24 cellular contexts compared by ENCODE assay signal in the genomic region with DNA sequence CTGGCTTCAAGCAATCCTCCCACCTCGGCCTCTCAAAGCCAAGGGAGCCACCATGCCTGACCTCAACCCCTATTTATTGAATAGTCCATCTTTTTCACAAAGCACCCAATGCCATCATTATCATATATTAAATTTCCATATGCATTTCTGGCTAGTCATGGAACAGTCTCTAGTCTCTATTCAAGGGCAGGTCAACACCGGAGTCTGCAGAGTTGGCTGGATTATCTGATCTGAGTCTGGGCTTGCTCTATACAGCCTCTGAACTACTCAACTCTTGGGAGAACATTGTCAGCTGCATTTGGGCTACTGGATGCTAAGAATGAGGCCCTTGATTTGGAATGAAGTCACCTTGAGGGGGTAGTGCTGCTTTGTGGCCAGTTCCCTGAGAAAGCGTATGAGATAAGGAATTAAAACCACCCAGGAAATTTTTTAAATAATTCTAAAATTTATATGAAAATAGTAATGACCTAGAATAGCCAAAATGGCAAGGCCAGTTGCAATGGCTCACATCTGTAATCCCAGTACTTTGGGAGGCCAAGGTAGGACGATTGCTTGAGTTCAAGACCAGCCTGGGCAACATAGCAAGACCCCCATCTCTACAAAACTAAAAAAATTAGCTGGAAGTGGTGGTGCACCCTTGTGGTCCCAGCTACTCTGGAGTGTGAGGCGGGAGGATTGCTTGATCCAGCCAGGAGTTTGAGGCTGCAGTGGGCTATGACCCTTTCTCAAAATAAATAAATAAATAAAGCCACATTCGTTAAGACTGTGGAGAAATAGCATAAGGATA. TPM values are rescaled to one million over a fixed set of nuclear protein-coding genes. Genes with fewer than 3 reads are reported as not detected.
DNase-seq lines count a peak whose midpoint lies in the region; ATAC-seq, FAIRE-seq and TF ChIP-seq lines count a peak whose summit lies in the region.
"Had no signal": no experiment of that assay in that cellular context is flagged by ENCODE, and none has a peak within 500 bp of the region (broad histone marks: within the 10 kb centered on the region; RNA-seq: fewer than 3 reads in every experiment).

No MANE protein-coding gene starts in this region.

- CTCF ChIA-PET in K562 (lab: Yijun Ruan, JAX; ENCODE audit: low intra/inter-chr PET ratio) = no interaction called here

- H3K27me3 ChIP-seq in cardiac muscle cell (no peaks in the 10 kb centered on the region), right cardiac atrium (ENCODE audit: control insufficient read depth, insufficient read depth) (no peaks in the 10 kb centered on the region), K562 (ENCODE audit: control insufficient read depth in 2 of 2, insufficient read depth in 2 of 2, low read length in 2 of 2) (no peaks in the 10 kb centered on the region)
- H3K27me3 ChIP-seq: BE2C had no signal

- peak overlapping the region; percentile 54 for H2AFZ ChIP-seq in K562 (ENCODE audit: low read depth, low read length)

- intact Hi-C loops in right cardiac atrium (cut with DNase I) = no loop called here
- intact Hi-C loops in K562 (cut with micrococcal nuclease) = loop anchor here (10.0 kb wide), 1 partner anchor 269 kb away; the partner anchor contains the start of gene HECTD4

- H3K27ac ChIP-seq in cardiac muscle cell (peak overlapping the region; percentile 95), right cardiac atrium (ENCODE audit: low read length) (no peak overlapping the region), K562 (ENCODE audit: extremely low read depth, low read depth, low read length) (peak overlapping the region; percentile 78), temporal lobe (ENCODE audit: low read depth, low read length) (peak overlapping the region; percentile 84)

- H3K4me2 ChIP-seq in K562 (ENCODE audit: insufficient read depth, low read length) = no peak overlapping the region

- no peak for DNase-seq in cardiac muscle cell (ENCODE audit: low read depth in 1 of 2, low spot score in 1 of 2)
- DNase-seq in right cardiac atrium = no peak
- DNase-seq in K562 (ENCODE audit: extremely low read depth in 1 of 4, low spot score in 3 of 4) = peak in 2 of 4 experiments; percentile 35 to 71
- peak; percentile 29 for DNase-seq in left lobe of liver (ENCODE audit: low spot score)
- DNase-seq in hepatic stellate cell (ENCODE audit: low spot score) = no peak
- no peak for DNase-seq in activated CD4-positive, alpha-beta T cell treated with anti-CD3 and anti-CD28 coated beads, Interleukin-2, amount 50 U/mL, for 4 hours
- DNase-seq: activated CD4-positive, alpha-beta T cell treated with anti-CD3 and anti-CD28 coated beads, Interleukin-2, amount 50 U/mL, for 48 hours; activated CD4-positive, CD25-positive, alpha-beta regulatory T cell; activated naive CD8-positive, alpha-beta T cell treated with anti-CD3 and anti-CD28 coated beads for 36 hours; aorta; BE2C; cortex of kidney; DMS79; GF-D8; Kasumi-1; midbrain; naive thymus-derived CD4-positive, alpha-beta T cell; NCI-H1694 treated with DMSO at 0.1 percent for 48 hours; NCI-H524; SHP77 had no signal

- 91% methylated on average over 6 of the region's 6 CpGs for WGBS in right cardiac atrium
- 32% methylated on average over 6 of the region's 6 CpGs for WGBS in K562 (ENCODE audit: insufficient coverage, low coverage, missing lambda C conversion rate)

- H3K79me2 ChIP-seq in K562 (ENCODE audit: control insufficient read depth, insufficient read depth, low read length) = no peaks in the 10 kb centered on the region

- TF ChIP-seq RAD21 in K562 (CRISPR knock-in tag; conservative IDR thresholded peaks at IDR 0.05 in 1 of 2, IDR thresholded peaks at IDR 0.05 in 1 of 2) = no peak

- TF ChIP-seq CTCF in cardiac muscle cell (IDR thresholded peaks at IDR 0.05; ENCODE audit: low read depth, low read length) = no peak
- no peak for TF ChIP-seq CTCF in K562 (IDR thresholded peaks at IDR 0.05 in 2 of 3, conservative IDR thresholded peaks at IDR 0.05 in 1 of 3; ENCODE audit: insufficient read depth in 2 of 3, low read depth in 1 of 3, low read length in 3 of 3)

- H3K4me3 ChIP-seq in cardiac muscle cell = no peak overlapping the region
- no peak overlapping the region for H3K4me3 ChIP-seq in right cardiac atrium (ENCODE audit: low read length)
- H3K4me3 ChIP-seq in K562 = no peak overlapping the region
- H3K4me3 ChIP-seq: skin epidermis had no signal

- H3K4me1 ChIP-seq in cardiac muscle cell (ENCODE audit: low read depth) = peaks cover 13% of the 10 kb centered on the region
- H3K4me1 ChIP-seq in right cardiac atrium (ENCODE audit: control insufficient read depth, insufficient read depth, low read length) = peaks cover 4% of the 10 kb centered on the region
- peaks cover 30 to 31% of the 10 kb centered on the region in 2 experiments for H3K4me1 ChIP-seq in K562 (replicated peaks in 1 of 2; ENCODE audit: control insufficient read depth in 2 of 2, insufficient read depth in 2 of 2, low read length in 2 of 2)

- H3K9ac ChIP-seq in K562 (ENCODE audit: insufficient read depth in 1 of 2, low read depth in 2 of 2, low read length in 2 of 2) = no peak overlapping the region

- POLR2A ChIA-PET in K562 (lab: Yijun Ruan, JAX) = interaction anchor here (0.6 to 4.0 kb wide), 4 partner anchors 8 to 24 kb away, joined by 3 to 45 read pairs (median 14); partner anchors contain the start of genes NAA25 and TRAFD1

- 0 out of 2 replicates have a peak, but pooled peaks have one; percentile 4 for TF ChIP-seq EP300 in K562 (IDR thresholded peaks at IDR 0.05; ENCODE audit: low read length)

- H3K9me1 ChIP-seq in K562 (ENCODE audit: control insufficient read depth, insufficient read depth, low read length) = no peaks in the 10 kb centered on the region

- ATAC-seq in right cardiac atrium = no peak
- ATAC-seq in K562 = peak; percentile 64
- no peak for ATAC-seq in left lobe of liver
- ATAC-seq in HG03045 (IDR thresholded peaks at IDR 0.05; ENCODE audit: unreplicated experiment) = no peak

- no peak for TF ChIP-seq POLR2A in K562 (conservative IDR thresholded peaks at IDR 0.05)

- H3K9me3 ChIP-seq in cardiac muscle cell (ENCODE audit: low read depth) (no peaks in the 10 kb centered on the region), right cardiac atrium (ENCODE audit: control insufficient read depth, low read length) (no peaks in the 10 kb centered on the region), K562 (replicated peaks; ENCODE audit: control insufficient read depth, insufficient read depth, low read depth, low read length) (no peaks in the 10 kb centered on the region)
- H3K9me3 ChIP-seq: BE2C had no signal

- BruUV-seq in K562 (replicated peaks; lab: Mats Ljungman, UMichigan) = no TSS peak

- H3K36me3 ChIP-seq in cardiac muscle cell (no peaks in the 10 kb centered on the region), K562 (ENCODE audit: control insufficient read depth, insufficient read depth, low read length) (no peaks in the 10 kb centered on the region)
- H3K36me3 ChIP-seq: BE2C had no signal

- no peaks in the 10 kb centered on the region for H4K20me1 ChIP-seq in K562 (replicated peaks; ENCODE audit: control insufficient read depth, insufficient read depth, low read length)

- in situ Hi-C loops in K562 (cut with MboI) = no loop called here

- FAIRE-seq in K562 (lab: Jason Lieb, UNC) = peak; percentile 58
- FAIRE-seq: islet of Langerhans had no signal

RNA-seq across cellular contexts. Expression of gene NAA25, which starts 6.9 kb away (rescaled TPM):
- total RNA-seq in cardiac muscle cell (12.3 and 25.9 TPM in 2 replicates), right cardiac atrium (10 to 100 TPM; 15.3 to 21.7 (median 18.0) TPM), K562 (2014; rRNA removed) (31.6 and 33.9 TPM in 2 replicates), K562 (2014; rRNA removed; fragmentation: Illumina TruSeq; extraction: Trizol) (48.9 and 54.7 TPM in 2 replicates), K562 (2015; rRNA removed; fragmentation: Illumina TruSeq; extraction: Trizol) (38.9 and 41.9 TPM in 2 replicates), K562 (2021) (59.6 and 61.2 TPM in 2 replicates), left lobe of liver (7.6 TPM), temporal lobe (31.0 TPM)
- polyA plus RNA-seq in cardiac muscle cell (30.6 and 46.7 TPM in 2 replicates), right cardiac atrium (4.6 TPM), K562 (2011; rRNA removed) (46.2 and 54.6 TPM in 2 replicates), K562 (2014; fragmentation: Illumina TruSeq; extraction: Trizol) (35.5 and 49.4 TPM in 2 replicates), K562 (2014; fragmentation: Nextera tagmentation; extraction: Ambion mirVana) (10 to 100 TPM; 40.6 to 53.4 TPM), K562 (2014; rRNA removed) (26.6 and 29.0 TPM in 2 replicates)
- total RNA-seq in K562 (2011; cell fraction: chromatin; rRNA removed; ENCODE audit: low replicate concordance) = 167 and 302 TPM in 2 replicates
- 45.2 and 50.9 TPM in 2 replicates for total RNA-seq in K562 (2011; cell fraction: nucleolus; rRNA removed)
- total RNA-seq in K562 (2011; cell fraction: nucleoplasm; rRNA removed) = 116 and 186 TPM in 2 replicates
- 10.5 and 26.2 TPM in 2 replicates for polyA plus RNA-seq in K562 (2011; cell fraction: cytosol; rRNA removed)
- 44.3 and 58.7 TPM in 2 replicates for polyA plus RNA-seq in K562 (2011; cell fraction: nucleus; rRNA removed)
- 15.7 and 17.3 TPM in 2 replicates for polyA plus RNA-seq in K562 (2012)
- 150 and 152 TPM in 2 replicates for polyA minus RNA-seq in K562 (2011; rRNA and poly(A)+ RNA removed)
- polyA minus RNA-seq in K562 (2011; cell fraction: cytosol; rRNA and poly(A)+ RNA removed) = 40.7 and 41.9 TPM in 2 replicates
- polyA minus RNA-seq in K562 (2011; cell fraction: nucleus; rRNA and poly(A)+ RNA removed) = 35.0 and 66.2 TPM in 2 replicates

RNA-seq across cellular contexts. Expression of gene TRAFD1, which starts 9.9 kb away (rescaled TPM):
- total RNA-seq in cardiac muscle cell (34.5 and 41.3 TPM in 2 replicates), right cardiac atrium (10 to 100 TPM; 21.9 to 24.5 (median 23.9) TPM), K562 (2014; rRNA removed) (41.6 and 51.5 TPM in 2 replicates), K562 (2014; rRNA removed; fragmentation: Illumina TruSeq; extraction: Trizol) (41.3 and 44.6 TPM in 2 replicates), K562 (2015; rRNA removed; fragmentation: Illumina TruSeq; extraction: Trizol) (37.9 and 41.6 TPM in 2 replicates), K562 (2021) (46.7 and 49.2 TPM in 2 replicates), left lobe of liver (9.8 TPM), temporal lobe (42.0 TPM)
- polyA plus RNA-seq in cardiac muscle cell (60.6 and 66.8 TPM in 2 replicates), right cardiac atrium (13.4 TPM), K562 (2011; rRNA removed) (54.5 and 56.1 TPM in 2 replicates), K562 (2014; fragmentation: Illumina TruSeq; extraction: Trizol) (50.7 and 65.6 TPM in 2 replicates), K562 (2014; fragmentation: Nextera tagmentation; extraction: Ambion mirVana) (10 to 100 TPM; 54.5 to 85.5 TPM), K562 (2014; rRNA removed) (54.5 and 56.6 TPM in 2 replicates)
- total RNA-seq in K562 (2011; cell fraction: chromatin; rRNA removed; ENCODE audit: low replicate concordance) = 60.7 and 77.3 TPM in 2 replicates
- total RNA-seq in K562 (2011; cell fraction: nucleolus; rRNA removed) = 30.9 and 38.0 TPM in 2 replicates
- total RNA-seq in K562 (2011; cell fraction: nucleoplasm; rRNA removed) = 35.8 and 42.1 TPM in 2 replicates
- 38.9 and 51.8 TPM in 2 replicates for polyA plus RNA-seq in K562 (2011; cell fraction: cytosol; rRNA removed)
- polyA plus RNA-seq in K562 (2011; cell fraction: nucleus; rRNA removed) = 43.8 and 56.4 TPM in 2 replicates
- 45.5 and 53.6 TPM in 2 replicates for polyA plus RNA-seq in K562 (2012)
- 65.6 and 70.5 TPM in 2 replicates for polyA minus RNA-seq in K562 (2011; rRNA and poly(A)+ RNA removed)
- 17.4 and 20.6 TPM in 2 replicates for polyA minus RNA-seq in K562 (2011; cell fraction: cytosol; rRNA and poly(A)+ RNA removed)
- polyA minus RNA-seq in K562 (2011; cell fraction: nucleus; rRNA and poly(A)+ RNA removed) = 19.5 and 33.5 TPM in 2 replicates
